In genomic region chr7:116786791-116787443, GRCh38 we compare ENCODE assay signal across 1 cellular context.
TF ChIP-seq lines count a peak whose summit lies in the region.

No MANE protein-coding gene starts in this region.

TF ChIP-seq in HepG2, 621 proteins besides CTCF, POLR2A, EP300 and RAD21 (continued from another document):
- TF ChIP-seq ZNF784 (CRISPR knock-in tag; IDR thresholded peaks at IDR 0.05; ENCODE audit: borderline replicate concordance) (no peak), PPARG (CRISPR knock-in tag; conservative IDR thresholded peaks at IDR 0.05) (peak; percentile 46; the same call in 1 of the 2 replicates), ZNF331 (CRISPR knock-in tag; IDR thresholded peaks at IDR 0.05) (0 out of 2 replicates have a peak, but pooled peaks have one; percentile 19), ZNF83 (CRISPR knock-in tag; IDR thresholded peaks at IDR 0.05; ENCODE audit: borderline replicate concordance) (no peak), HDAC2 (CRISPR knock-in tag; IDR thresholded peaks at IDR 0.05) (peak; percentile 15; the same call in 1 of the 2 replicates), BCLAF1 (IDR thresholded peaks at IDR 0.05) (no peak), ZNF703 (CRISPR knock-in tag; IDR thresholded peaks at IDR 0.05; ENCODE audit: borderline replicate concordance) (no peak), ERF (CRISPR knock-in tag; IDR thresholded peaks at IDR 0.05) (peak; percentile 4; the same call in 1 of the 2 replicates), SNAPC2 (CRISPR knock-in tag; IDR thresholded peaks at IDR 0.05) (no peak), DZIP1 (CRISPR knock-in tag; IDR thresholded peaks at IDR 0.05) (no peak), SMC3 (IDR thresholded peaks at IDR 0.05; ENCODE audit: low read length) (peak; percentile 64), ZNF607 (CRISPR knock-in tag; IDR thresholded peaks at IDR 0.05; ENCODE audit: borderline replicate concordance) (no peak), HMGXB4 (CRISPR knock-in tag; IDR thresholded peaks at IDR 0.05; ENCODE audit: borderline replicate concordance in 1 of 2, low read depth in 1 of 2) (peak in 1 of 2 experiments; percentile 71; a peak in 1 of 4 replicates), FOSL2 (CRISPR knock-in tag; IDR thresholded peaks at IDR 0.05) (0 out of 2 replicates have a peak, but pooled peaks have one; percentile 14), ZNF614 (CRISPR knock-in tag; IDR thresholded peaks at IDR 0.05; ENCODE audit: borderline replicate concordance) (0 out of 2 replicates have a peak, but pooled peaks have one; percentile 16), SAP130 (CRISPR knock-in tag; IDR thresholded peaks at IDR 0.05; ENCODE audit: low read depth) (peak; percentile 34; the same call in 1 of the 2 replicates), DRAP1 (CRISPR knock-in tag; IDR thresholded peaks at IDR 0.05) (0 out of 2 replicates have a peak, but pooled peaks have one; percentile 13), IRF2 (CRISPR knock-in tag; IDR thresholded peaks at IDR 0.05) (peak; percentile 60)
